20 cellular contexts compared by ENCODE assay signal in genomic region chr12:77213316-77213715, GRCh38.
DNase-seq lines count a peak whose midpoint lies in the region; ATAC-seq and TF ChIP-seq lines count a peak whose summit lies in the region.
"Had no signal": no experiment of that assay in that cellular context is flagged by ENCODE, and none has a peak within 500 bp of the region (broad histone marks: within the 10 kb centered on the region; RNA-seq: fewer than 3 reads in every experiment).

No MANE protein-coding gene starts in this region.

- DNase-seq in A673 (ENCODE audit: low spot score) (peak; percentile 56), RPMI7951 (ENCODE audit: low read depth) (peak; percentile 4), neural crest cell (ENCODE audit: low read depth, low spot score) (no peak), ecto neural progenitor cell (ENCODE audit: low spot score) (no peak), NCI-H128 (lab: John Stamatoyannopoulos, UW; ENCODE audit: unreplicated experiment) (no peak), NCI-H1694 treated with DMSO at 0.1 percent for 48 hours (lab: John Stamatoyannopoulos, UW) (no peak)
- no peak for DNase-seq in activated CD8-positive, alpha-beta memory T cell treated with anti-CD3 and anti-CD28 coated beads for 24 hours
- DNase-seq: activated CD8-positive, alpha-beta T cell treated with anti-CD3 and anti-CD28 coated beads for 36 hours; H9; MV-4-11; NCI-H2107; Peyer's patch; trophoblast cell had no signal

- H3K36me3 Mint-ChIP-seq in neural crest cell (ENCODE audit: low read depth): peaks cover 3% of the 10 kb centered on the region
- H3K36me3 Mint-ChIP-seq: stimulated activated effector memory CD8-positive, alpha-beta T cell treated with anti-CD3 and anti-CD28 coated beads, Interleukin-12 subunit alpha, Interleukin-12 subunit beta, amount 100 ng/mL, for 72 hours had no signal

- 30 to 71% methylated on average over 2 to 5 of the region's 5 CpGs for WGBS in gastroesophageal sphincter (ENCODE audit: low coverage in 1 of 2), 2 donors

- no peak for TF ChIP-seq POLR2A in gastroesophageal sphincter (IDR thresholded peaks at IDR 0.05)

- TF ChIP-seq EP300 in gastroesophageal sphincter (IDR thresholded peaks at IDR 0.05): no peak

- no peaks in the 10 kb centered on the region for H3K27me3 Mint-ChIP-seq in neural crest cell (ENCODE audit: low read depth)
- H3K27me3 Mint-ChIP-seq: activated CD8-positive, alpha-beta T cell treated with anti-CD3 and anti-CD28 coated beads for 36 hours had no signal

- peak overlapping the region; percentile 91 for H3K27ac Mint-ChIP-seq in neural crest cell (ENCODE audit: unreplicated experiment)
- H3K27ac Mint-ChIP-seq: activated CD8-positive, alpha-beta T cell treated with anti-CD3 and anti-CD28 coated beads for 36 hours; activated T-helper 1 cell treated with anti-CD3 and anti-CD28 coated beads, Interleukin-12 subunit alpha, Interleukin-12 subunit beta, Interleukin-2, Interleukin-4 antibody, amounts not matched to agents 30 ng/mL and 10 ng/mL and 1 ng/mL, durations not matched to agents 14 hours and 24 hours and 36 hours; stimulated activated effector memory CD8-positive, alpha-beta T cell treated with anti-CD3 and anti-CD28 coated beads, Interleukin-12 subunit alpha, Interleukin-12 subunit beta, amount 100 ng/mL, for 72 hours had no signal

- no peaks in the 10 kb centered on the region for H3K27me3 ChIP-seq in A673 (replicated peaks; ENCODE audit: insufficient read depth, low read depth, low read length, poor library complexity)
- no peaks in the 10 kb centered on the region for H3K27me3 ChIP-seq in gastroesophageal sphincter
- H3K27me3 ChIP-seq: esophagus muscularis mucosa, Peyer's patch had no signal

- peak; percentile 50 for ATAC-seq in gastroesophageal sphincter
- ATAC-seq: activated CD8-positive, alpha-beta T cell treated with anti-CD3 and anti-CD28 coated beads for 36 hours; GM12878; stimulated activated effector memory CD8-positive, alpha-beta T cell treated with anti-CD3 and anti-CD28 coated beads, Interleukin-12 subunit alpha, Interleukin-12 subunit beta, amount 100 ng/mL, for 72 hours had no signal

- H3K36me3 ChIP-seq in A673 (ENCODE audit: insufficient read depth, low read length, poor library complexity, severe bottlenecking) (no peaks in the 10 kb centered on the region), gastroesophageal sphincter (no peaks in the 10 kb centered on the region)
- H3K36me3 ChIP-seq: esophagus muscularis mucosa, Peyer's patch had no signal

- H3K4me3 Mint-ChIP-seq in neural crest cell: no peak overlapping the region
- H3K4me3 Mint-ChIP-seq: activated CD8-positive, alpha-beta T cell treated with anti-CD3 and anti-CD28 coated beads for 36 hours; activated T-helper 1 cell treated with anti-CD3 and anti-CD28 coated beads, Interleukin-12 subunit alpha, Interleukin-12 subunit beta, Interleukin-2, Interleukin-4 antibody, amounts not matched to agents 30 ng/mL and 10 ng/mL and 1 ng/mL, durations not matched to agents 14 hours and 24 hours and 36 hours; H9; stimulated activated effector memory CD8-positive, alpha-beta T cell treated with anti-CD3 and anti-CD28 coated beads, Interleukin-12 subunit alpha, Interleukin-12 subunit beta, amount 100 ng/mL, for 72 hours had no signal

- BruUV-seq in A673 (replicated peaks; lab: Mats Ljungman, UMichigan): no TSS peak

- H3K9me3 ChIP-seq in A673 (ENCODE audit: low read depth, low read length, poor library complexity, severe bottlenecking) (peaks cover 7% of the 10 kb centered on the region), gastroesophageal sphincter (peaks cover 0 to 14% (median 0%) of the 10 kb centered on the region in 3 donors)

- H3K4me3 ChIP-seq in A673 (ENCODE audit: low read depth, low read length, poor library complexity, severe bottlenecking) (no peak overlapping the region), gastroesophageal sphincter (no peak overlapping the region)
- H3K4me3 ChIP-seq: esophagus muscularis mucosa, GM12878, lung, Peyer's patch had no signal

- TF ChIP-seq CTCF in A673 (conservative IDR thresholded peaks at IDR 0.05; ENCODE audit: low read depth, low read length): no peak
- TF ChIP-seq CTCF in gastroesophageal sphincter (IDR thresholded peaks at IDR 0.05): no peak
- no peak for TF ChIP-seq CTCF in neural crest cell (conservative IDR thresholded peaks at IDR 0.05)

- H3K9me3 Mint-ChIP-seq in neural crest cell: peaks cover 7% of the 10 kb centered on the region
- H3K9me3 Mint-ChIP-seq: activated T-helper 1 cell treated with anti-CD3 and anti-CD28 coated beads, Interleukin-12 subunit alpha, Interleukin-12 subunit beta, Interleukin-2, Interleukin-4 antibody, amounts not matched to agents 30 ng/mL and 10 ng/mL and 1 ng/mL, durations not matched to agents 14 hours and 24 hours and 36 hours had no signal

- POLR2A ChIA-PET in A673 (lab: Charles Lee; ENCODE audit: low non-redundant PET): no interaction called here

- intact Hi-C loops in A673 (cut with micrococcal nuclease; ENCODE audit: unreplicated experiment): no loop called here

- peaks cover 8% of the 10 kb centered on the region for H3K4me1 Mint-ChIP-seq in neural crest cell
- H3K4me1 Mint-ChIP-seq: stimulated activated effector memory CD8-positive, alpha-beta T cell treated with anti-CD3 and anti-CD28 coated beads, Interleukin-12 subunit alpha, Interleukin-12 subunit beta, amount 100 ng/mL, for 72 hours had no signal

- CTCF ChIA-PET in A673 (lab: Charles Lee): no interaction called here

- H3K4me1 ChIP-seq in A673 (ENCODE audit: insufficient read depth, low read length, poor library complexity, severe bottlenecking) (peaks cover 3% of the 10 kb centered on the region), gastroesophageal sphincter (no peaks in the 10 kb centered on the region)
- H3K4me1 ChIP-seq: esophagus muscularis mucosa, Peyer's patch had no signal

- H3K27ac ChIP-seq in A673 (ENCODE audit: low read depth, low read length, poor library complexity, severe bottlenecking) (no peak overlapping the region), gastroesophageal sphincter (no peak overlapping the region)
- H3K27ac ChIP-seq: esophagus muscularis mucosa, Peyer's patch, VCaP had no signal

Comparison
In these comparisons a context has a peak if more than half of its experiments do, and no peak if none do; other contexts are left out.
1. DNase-seq: peak in A673 (single experiment) and RPMI7951 (single experiment); none in neural crest cell (single experiment), ecto neural progenitor cell (single experiment), NCI-H128 (single experiment), activated CD8-positive, alpha-beta memory T cell treated with anti-CD3 and anti-CD28 coated beads for 24 hours (single experiment) and NCI-H1694 treated with DMSO at 0.1 percent for 48 hours (single experiment).